In genomic region chr7:112757337-112757736, GRCh38 we compare ENCODE assay signal across 24 cellular contexts. TPM values are rescaled to one million over a fixed set of nuclear protein-coding genes. Genes with fewer than 3 reads are reported as not detected.
DNase-seq lines count a peak whose midpoint lies in the region; ATAC-seq and TF ChIP-seq lines count a peak whose summit lies in the region.
"Had no signal": no experiment of that assay in that cellular context is flagged by ENCODE, and none has a peak within 500 bp of the region (broad histone marks: within the 10 kb centered on the region; RNA-seq: fewer than 3 reads in every experiment).

No MANE protein-coding gene starts in this region.

- ATAC-seq in GM18867 (IDR thresholded peaks at IDR 0.05; ENCODE audit: unreplicated experiment): peak; percentile 79
- ATAC-seq in GM21529 (IDR thresholded peaks at IDR 0.05; ENCODE audit: unreplicated experiment): peak; percentile 59
- peak; percentile 51 for ATAC-seq in HG03097 (IDR thresholded peaks at IDR 0.05; ENCODE audit: low FRiP score, unreplicated experiment)
- ATAC-seq: activated T-cell treated with anti-CD3 and anti-CD28 coated beads, Interleukin-2, amount 50 U/mL, for 4 hours; PC-3 had no signal

- intact Hi-C loops in spleen (cut with DNase I; ENCODE audit: low total_unique reads): no loop called here
- intact Hi-C loops in sigmoid colon (cut with DNase I): no loop called here

- H3K27me3 ChIP-seq in spleen (replicated peaks in 1 of 7) (no peaks in the 10 kb centered on the region), sigmoid colon (no peaks in the 10 kb centered on the region)
- H3K27me3 ChIP-seq: tibial artery had no signal

- TF ChIP-seq POLR2A in spleen (IDR thresholded peaks at IDR 0.05): no peak
- no peak for TF ChIP-seq POLR2A in sigmoid colon (IDR thresholded peaks at IDR 0.05)

- no peak for TF ChIP-seq CTCF in spleen (IDR thresholded peaks at IDR 0.05 in 8 of 11, conservative IDR thresholded peaks at IDR 0.05 in 3 of 11)
- no peak for TF ChIP-seq CTCF in sigmoid colon (IDR thresholded peaks at IDR 0.05)

- H3K9me3 ChIP-seq in spleen (no peaks in the 10 kb centered on the region), sigmoid colon (no peaks in the 10 kb centered on the region)
- H3K9me3 ChIP-seq: left ventricle myocardium inferior, tibial artery had no signal

- no peak overlapping the region for H3K4me3 ChIP-seq in spleen
- no peak overlapping the region for H3K4me3 ChIP-seq in sigmoid colon
- H3K4me3 ChIP-seq: left ventricle myocardium inferior, tibial artery had no signal

- WGBS in spleen, 5 donors: 72 to 92% (median 86%) methylated on average over 2 of the region's 2 CpGs
- WGBS in sigmoid colon, 2 donors: 90 to 93% methylated on average over 2 of the region's 2 CpGs

- DNase-seq in spleen (peak; percentile 31), NCI-H1092 treated with DMSO at 0.1 percent for 48 hours (lab: John Stamatoyannopoulos, UW) (no peak), sigmoid colon (no peak), NCI-H748 (lab: John Stamatoyannopoulos, UW; ENCODE audit: unreplicated experiment) (no peak)
- DNase-seq: activated CD4-positive, alpha-beta T cell treated with anti-CD3 and anti-CD28 coated beads for 1 hour; activated CD8-positive, alpha-beta memory T cell treated with anti-CD3 and anti-CD28 coated beads for 24 hours; activated naive CD4-positive, alpha-beta T cell treated with anti-CD3 and anti-CD28 coated beads, Interleukin-2, amount 50 U/mL, for 16 hours; activated T-cell treated with anti-CD3 and anti-CD28 coated beads, Interleukin-2, amount 50 U/mL, for 4 hours; anterior cingulate cortex; CD4-positive, alpha-beta T cell; central memory CD4-positive, alpha-beta T cell; left ventricle myocardium inferior; MM.1S; NCI-H1694; NCI-H2227 treated with DMSO at 0.1 percent for 48 hours; NCI-H82; PC-3; SHP77; stimulated activated CD4-positive, alpha-beta T cell treated with anti-CD3 and anti-CD28 coated beads, Interleukin-2, amount 100 ng/mL, for 24 hours; stimulated activated naive CD4-positive, alpha-beta T cell; tibial artery had no signal

- TF ChIP-seq EP300 in sigmoid colon (IDR thresholded peaks at IDR 0.05): no peak

- H3K27ac ChIP-seq in spleen (no peak overlapping the region), sigmoid colon (no peak overlapping the region)
- H3K27ac ChIP-seq: left ventricle myocardium inferior, tibial artery had no signal

- H3K36me3 ChIP-seq in spleen: peaks cover 0 to 5% (median 0%) of the 10 kb centered on the region in 6 donors
- H3K36me3 ChIP-seq in sigmoid colon: no peaks in the 10 kb centered on the region
- H3K36me3 ChIP-seq: tibial artery had no signal

- H3K4me1 ChIP-seq in spleen (no peaks in the 10 kb centered on the region), sigmoid colon (no peaks in the 10 kb centered on the region)
- H3K4me1 ChIP-seq: left ventricle myocardium inferior, tibial artery had no signal

RNA-seq across cellular contexts. Expression of gene TMEM168, which starts 32.9 kb away (rescaled TPM):
- total RNA-seq in spleen: 10 to 100 TPM; 19.5 to 40.0 (median 24.9) TPM
- polyA plus RNA-seq in spleen: 1 to 10 TPM; 6.1 to 7.4 (median 6.7) TPM
- total RNA-seq in sigmoid colon: 10 to 100 TPM; 14.3 to 24.3 (median 16.4) TPM
- polyA plus RNA-seq in sigmoid colon: 10 to 100 TPM in 1 of 3 donors, 1 to 10 TPM in 2; 1.2 to 11.9 (median 2.8) TPM
